ENCODE assay signal across 8 cellular contexts in the genomic region with DNA sequence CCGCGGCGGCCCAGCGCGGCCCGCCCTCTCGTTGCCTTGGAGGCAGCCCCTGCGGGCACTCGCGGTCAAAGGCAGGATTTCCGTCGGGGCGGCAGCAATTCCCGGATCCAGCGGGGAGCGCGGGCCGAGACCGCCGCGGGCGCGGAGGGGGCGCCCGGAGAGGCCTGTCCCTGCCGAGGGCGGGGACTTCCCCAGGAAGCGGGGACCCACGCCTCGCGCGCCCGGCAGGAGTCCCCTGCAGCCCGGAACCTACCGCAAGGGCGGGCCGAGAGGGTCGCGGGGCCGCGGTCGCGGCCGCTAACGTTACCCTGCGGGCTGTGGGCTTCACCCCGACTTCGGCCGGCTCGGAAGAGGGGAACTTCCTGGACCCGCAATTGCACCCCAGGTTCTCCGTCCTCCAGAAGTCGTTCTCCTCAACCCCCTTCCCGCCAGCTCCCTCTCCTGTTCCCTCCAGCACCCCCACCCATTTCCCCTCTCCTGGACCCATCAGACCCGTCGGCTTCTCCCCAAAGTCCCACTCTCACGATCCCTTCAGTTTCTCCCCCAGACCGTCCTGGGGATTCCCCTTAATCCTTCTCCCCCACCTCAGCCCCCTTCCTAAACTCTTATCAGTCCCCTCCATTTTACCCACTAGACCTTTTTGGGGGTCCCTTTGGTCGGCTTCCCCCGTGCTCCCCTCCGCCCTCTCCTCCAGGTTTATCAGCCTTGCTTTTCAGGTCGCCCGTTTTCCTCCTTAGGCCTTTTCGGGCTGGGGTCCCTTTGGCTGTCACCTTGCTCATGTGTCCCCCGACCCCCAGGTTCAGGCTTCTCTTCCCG. TPM values are rescaled to one million over a fixed set of nuclear protein-coding genes. Genes with fewer than 3 reads are reported as not detected.
DNase-seq lines count a peak whose midpoint lies in the region; ATAC-seq, FAIRE-seq and TF ChIP-seq lines count a peak whose summit lies in the region.

No MANE protein-coding gene starts in this region.

- ATAC-seq in upper lobe of left lung (ENCODE audit: low FRiP score in 2 of 2) (peak in 1 of 2 donors; percentile 72), GM19035 (IDR thresholded peaks at IDR 0.05; ENCODE audit: unreplicated experiment) (no peak), GM21576 (IDR thresholded peaks at IDR 0.05; ENCODE audit: unreplicated experiment) (no peak), GM18520 (IDR thresholded peaks at IDR 0.05; ENCODE audit: unreplicated experiment) (no peak)

- peak overlapping the region; percentile 64 for H3K9ac ChIP-seq in mucosa of stomach (ENCODE audit: low read length)

- TF ChIP-seq CTCF in upper lobe of left lung (IDR thresholded peaks at IDR 0.05), result peak in 5 of 6 experiments; percentile 18 to 74 (median 26)

- DNase-seq in GM12891 (ENCODE audit: insufficient read length, low spot score) (no peak), T-helper 22 cell (ENCODE audit: low read depth) (peak; percentile 44), upper lobe of left lung (peak; percentile 70 to 93)
- DNase-seq in effector CD8-positive, alpha-beta T cell (lab: John Stamatoyannopoulos, UW), result peak; percentile 9

- 7 to 19% methylated on average over 20 to 35 of the region's 66 CpGs for WGBS in upper lobe of left lung, 2 donors

- peak; percentile 33 to 94 (median 70) for TF ChIP-seq EP300 in upper lobe of left lung (IDR thresholded peaks at IDR 0.05)

- FAIRE-seq in GM12891 (lab: Jason Lieb, UNC), result peak; percentile 78

- H3K27ac ChIP-seq in upper lobe of left lung, result peak overlapping the region; percentile 92 to 98 (median 95)

- no peaks in the 10 kb centered on the region for H3K9me3 ChIP-seq in mucosa of stomach (ENCODE audit: control insufficient read depth, low read length)
- H3K9me3 ChIP-seq in upper lobe of left lung, result no peaks in the 10 kb centered on the region

- H3K4me1 ChIP-seq in mucosa of stomach (ENCODE audit: control insufficient read depth, insufficient read depth, low read length), result peaks cover 5% of the 10 kb centered on the region
- H3K4me1 ChIP-seq in upper lobe of left lung, result peaks cover 49 to 75% (median 65%) of the 10 kb centered on the region in 4 donors

- H3K4me3 ChIP-seq in mucosa of stomach (ENCODE audit: low read length) (peak overlapping the region; percentile 25), upper lobe of left lung (peak overlapping the region; percentile 40 to 60 (median 54))

- H3K36me3 ChIP-seq in mucosa of stomach (ENCODE audit: control insufficient read depth, insufficient read depth, low read length) (no peaks in the 10 kb centered on the region), upper lobe of left lung (no peaks in the 10 kb centered on the region)

- peaks cover 31% of the 10 kb centered on the region for H3K27me3 ChIP-seq in mucosa of stomach (ENCODE audit: control insufficient read depth, insufficient read depth, low read length)
- no peaks in the 10 kb centered on the region for H3K27me3 ChIP-seq in upper lobe of left lung

- TF ChIP-seq POLR2A in GM12891 (IDR thresholded peaks at IDR 0.05; ENCODE audit: low read depth, low read length) (0 out of 2 replicates have a peak, but pooled peaks have one; percentile 46), upper lobe of left lung (IDR thresholded peaks at IDR 0.05) (peak in 3 of 4 donors; percentile 53 to 77 (median 75))

TF ChIP-seq in GM12891, 5 proteins besides CTCF, POLR2A, EP300 and RAD21:
- TF ChIP-seq SPI1 (IDR thresholded peaks at IDR 0.05; ENCODE audit: low read depth, low read length) (no peak), TAF1 (IDR thresholded peaks at IDR 0.05; ENCODE audit: low read depth, low read length) (0 out of 2 replicates have a peak, but pooled peaks have one; percentile 42)

RNA-seq across cellular contexts. Expression of gene FGR, which starts 0.6 kb away (rescaled TPM):
- polyA plus RNA-seq in GM12891 (2012; ENCODE audit: low read depth, missing spikeins), result 57.1 TPM
- total RNA-seq in upper lobe of left lung, result 100 to 1,000 TPM in 5 of 6 donors, 10 to 100 TPM in 1; 59.8 to 234 (median 150) TPM

RNA-seq across cellular contexts. Expression of gene AHDC1, which starts 30.4 kb away (rescaled TPM):
- polyA plus RNA-seq in GM12891 (2012; ENCODE audit: low read depth, missing spikeins), result 6.8 TPM
- 10 to 100 TPM; 10.8 to 43.4 (median 26.2) TPM for total RNA-seq in upper lobe of left lung

RNA-seq across cellular contexts. Expression of gene IFI6, which starts 37.6 kb away (rescaled TPM):
- polyA plus RNA-seq in GM12891 (2012; ENCODE audit: low read depth, missing spikeins), result 77.6 TPM
- total RNA-seq in upper lobe of left lung, result 100 to 1,000 TPM in 5 of 6 donors, 10 to 100 TPM in 1; 43.0 to 436 (median 277) TPM
